13 cellular contexts compared by ENCODE assay signal in genomic region chr17:80751070-80751459, GRCh38.
A peak's percentile ranks its signal among the peaks of the same experiment; 100 is the strongest.
DNase-seq lines count a peak whose midpoint lies in the region; ATAC-seq and TF ChIP-seq lines count a peak whose summit lies in the region.
"Had no signal": no experiment of that assay in that cellular context is flagged by ENCODE, and none has a peak within 500 bp of the region (broad histone marks: within the 10 kb centered on the region; RNA-seq: fewer than 3 reads in every experiment).

No MANE protein-coding gene starts in this region.

- H3K9me3 ChIP-seq in breast epithelium (no peaks in the 10 kb centered on the region), mammary epithelial cell (replicated peaks; ENCODE audit: insufficient read depth, low read length) (no peaks in the 10 kb centered on the region), muscle layer of duodenum (ENCODE audit: control insufficient read depth in 1 of 2, low read length in 2 of 2) (no peaks in the 10 kb centered on the region), upper lobe of right lung (no peaks in the 10 kb centered on the region), body of pancreas (no peaks in the 10 kb centered on the region), OCI-LY7 (ENCODE audit: low read length) (no peaks in the 10 kb centered on the region)

- BruUV-seq in mammary epithelial cell (replicated peaks; lab: Mats Ljungman, UMichigan) (no TSS peak), OCI-LY7 (replicated peaks; lab: Mats Ljungman, UMichigan) (no TSS peak)

- intact Hi-C loops in breast epithelium (cut with DNase I; ENCODE audit: low total_unique reads) (no loop called here), mammary epithelial cell (cut with micrococcal nuclease) (no loop called here), upper lobe of right lung (cut with DNase I) (no loop called here), body of pancreas (cut with DNase I) (no loop called here), OCI-LY7 (cut with micrococcal nuclease; ENCODE audit: unreplicated experiment) (no loop called here)

- H3K27me3 Mint-ChIP-seq in chondrocyte (ENCODE audit: low read depth): no peaks in the 10 kb centered on the region
- H3K27me3 Mint-ChIP-seq: naive B cell had no signal

- no peak overlapping the region for H3K4me3 Mint-ChIP-seq in chondrocyte (ENCODE audit: unreplicated experiment)

- TF ChIP-seq CTCF in breast epithelium (IDR thresholded peaks at IDR 0.05) (no peak), mammary epithelial cell (conservative IDR thresholded peaks at IDR 0.05 in 1 of 2, IDR thresholded peaks at IDR 0.05 in 1 of 2; ENCODE audit: extremely low read depth in 1 of 2, insufficient read depth in 1 of 2, low read depth in 1 of 2, low read length in 2 of 2) (no peak), chondrocyte (IDR thresholded peaks at IDR 0.05) (no peak), upper lobe of right lung (IDR thresholded peaks at IDR 0.05) (no peak), body of pancreas (IDR thresholded peaks at IDR 0.05) (no peak), OCI-LY7 (conservative IDR thresholded peaks at IDR 0.05; ENCODE audit: low read length) (no peak)

- no peaks in the 10 kb centered on the region for H3K9me3 Mint-ChIP-seq in chondrocyte (ENCODE audit: low read depth)

- H3K9ac ChIP-seq in mammary epithelial cell (ENCODE audit: insufficient read depth, low read length): no peak overlapping the region

- H3K4me1 ChIP-seq in breast epithelium: no peaks in the 10 kb centered on the region
- H3K4me1 ChIP-seq in mammary epithelial cell (ENCODE audit: insufficient read depth, low read length): peaks cover 13% of the 10 kb centered on the region
- H3K4me1 ChIP-seq in muscle layer of duodenum (ENCODE audit: control insufficient read depth in 1 of 2, insufficient read depth in 2 of 2, low read length in 2 of 2): peaks cover 7 to 17% of the 10 kb centered on the region in 2 donors
- peaks cover 6% of the 10 kb centered on the region for H3K4me1 ChIP-seq in upper lobe of right lung
- no peaks in the 10 kb centered on the region for H3K4me1 ChIP-seq in body of pancreas
- H3K4me1 ChIP-seq in OCI-LY7 (ENCODE audit: insufficient read depth, low read length, poor library complexity, severe bottlenecking): peaks cover 3% of the 10 kb centered on the region

- no peaks in the 10 kb centered on the region for H3K36me3 ChIP-seq in breast epithelium
- H3K36me3 ChIP-seq in mammary epithelial cell (ENCODE audit: insufficient read depth, low read length): no peaks in the 10 kb centered on the region
- H3K36me3 ChIP-seq in muscle layer of duodenum (ENCODE audit: control insufficient read depth in 1 of 2, insufficient read depth in 2 of 2, low read length in 2 of 2): peaks cover 6 to 15% of the 10 kb centered on the region in 2 donors
- peaks cover 14% of the 10 kb centered on the region for H3K36me3 ChIP-seq in upper lobe of right lung
- H3K36me3 ChIP-seq in body of pancreas (replicated peaks in 1 of 2; ENCODE audit: insufficient read depth in 1 of 2, low read depth in 2 of 2): peaks cover 0 to 3% of the 10 kb centered on the region in 2 donors
- H3K36me3 ChIP-seq in OCI-LY7 (ENCODE audit: insufficient read depth, low read length): peaks cover 23% of the 10 kb centered on the region

- peaks cover 26% of the 10 kb centered on the region for H3K4me1 Mint-ChIP-seq in chondrocyte (ENCODE audit: low read depth)

- H2AFZ ChIP-seq in mammary epithelial cell (ENCODE audit: low read depth, low read length): no peak overlapping the region
- H2AFZ ChIP-seq in OCI-LY7 (ENCODE audit: low read length): no peak overlapping the region

- no peaks in the 10 kb centered on the region for H3K79me2 ChIP-seq in mammary epithelial cell (ENCODE audit: insufficient read depth, low read length)
- H3K79me2 ChIP-seq in OCI-LY7 (ENCODE audit: insufficient read depth, low read depth, low read length): no peaks in the 10 kb centered on the region

- no peak for DNase-seq in breast epithelium (ENCODE audit: low spot score in 2 of 2)
- no peak for DNase-seq in mammary epithelial cell
- DNase-seq in chondrocyte (ENCODE audit: low spot score): no peak
- DNase-seq in upper lobe of right lung: no peak
- DNase-seq in body of pancreas: no peak
- no peak for DNase-seq in NCI-H345 treated with DMSO at 0.1 percent for 48 hours (lab: John Stamatoyannopoulos, UW; ENCODE audit: unreplicated experiment)
- no peak for DNase-seq in OCI-LY7 (ENCODE audit: low spot score)
- DNase-seq: activated CD4-positive, alpha-beta T cell treated with anti-CD3 and anti-CD28 coated beads for 4 hours; AML-193; naive B cell; NCI-H2171 had no signal

- H3K27ac ChIP-seq in breast epithelium: peak overlapping the region; percentile 61 to 85
- no peak overlapping the region for H3K27ac ChIP-seq in mammary epithelial cell (ENCODE audit: insufficient read depth, low read depth, low read length)
- peak overlapping the region; percentile 67 for H3K27ac ChIP-seq in muscle layer of duodenum (ENCODE audit: low read length)
- peak overlapping the region; percentile 75 for H3K27ac ChIP-seq in upper lobe of right lung
- H3K27ac ChIP-seq in body of pancreas: no peak overlapping the region
- no peak overlapping the region for H3K27ac ChIP-seq in OCI-LY7 (ENCODE audit: low read depth, low read length, poor library complexity, severe bottlenecking)
- H3K27ac ChIP-seq: brain microvascular endothelial cell had no signal

- in situ Hi-C loops in mammary epithelial cell (cut with MboI; ENCODE audit: low sequenced_read_pairs in 2 of 2): no loop called here

- WGBS in mammary epithelial cell (ENCODE audit: low coverage, missing lambda C conversion rate): 93% methylated on average over 14 of the region's 14 CpGs
- 95 to 96% methylated on average over 14 of the region's 14 CpGs for WGBS in body of pancreas, 2 donors

- H4K20me1 ChIP-seq in mammary epithelial cell (ENCODE audit: insufficient read depth, low read length) (no peaks in the 10 kb centered on the region), OCI-LY7 (ENCODE audit: insufficient read depth, low read length) (no peaks in the 10 kb centered on the region)

- H3K27ac Mint-ChIP-seq in chondrocyte (ENCODE audit: unreplicated experiment): peak overlapping the region; percentile 34

- H3K27me3 ChIP-seq in breast epithelium: no peaks in the 10 kb centered on the region
- no peaks in the 10 kb centered on the region for H3K27me3 ChIP-seq in mammary epithelial cell (ENCODE audit: insufficient read depth, low read length)
- no peaks in the 10 kb centered on the region for H3K27me3 ChIP-seq in muscle layer of duodenum (ENCODE audit: low read depth, low read length)
- no peaks in the 10 kb centered on the region for H3K27me3 ChIP-seq in upper lobe of right lung
- H3K27me3 ChIP-seq in body of pancreas: no peaks in the 10 kb centered on the region
- H3K27me3 ChIP-seq: brain microvascular endothelial cell had no signal

- TF ChIP-seq POLR2A in breast epithelium (IDR thresholded peaks at IDR 0.05) (no peak), body of pancreas (IDR thresholded peaks at IDR 0.05) (no peak)

- POLR2A ChIA-PET in OCI-LY7 (lab: Charles Lee): interaction anchor here (0.5 to 0.6 kb wide), 2 partner anchors 210 to 1143 kb away, joined by 3 to 6 read pairs; no protein-coding TSS in a partner anchor

- H3K4me3 ChIP-seq in breast epithelium (no peak overlapping the region), mammary epithelial cell (replicated peaks in 1 of 3; ENCODE audit: insufficient read depth in 1 of 3, low read depth in 2 of 3, low read length in 3 of 3) (no peak overlapping the region), muscle layer of duodenum (ENCODE audit: low read depth in 1 of 2, low read length in 2 of 2) (peak overlapping the region in 1 of 2 donors; percentile 1), upper lobe of right lung (no peak overlapping the region), body of pancreas (no peak overlapping the region), OCI-LY7 (ENCODE audit: low read depth, low read length, poor library complexity, severe bottlenecking) (no peak overlapping the region)

- ATAC-seq in upper lobe of right lung (peak; percentile 58), body of pancreas (no peak)

- H3K9me2 ChIP-seq in OCI-LY7 (ENCODE audit: insufficient read depth, low read length): no peaks in the 10 kb centered on the region

- dilution Hi-C loops in mammary epithelial cell (cut with HindIII; ENCODE audit: low sequenced_read_pairs): no loop called here

- peaks cover 9% of the 10 kb centered on the region for H3K36me3 Mint-ChIP-seq in chondrocyte (ENCODE audit: low read depth)

- no peak overlapping the region for H3K4me2 ChIP-seq in mammary epithelial cell (ENCODE audit: insufficient read depth, low read depth, low read length)
- H3K4me2 ChIP-seq in OCI-LY7 (ENCODE audit: low read length): no peak overlapping the region

- CTCF ChIA-PET in mammary epithelial cell (lab: Charles Lee; ENCODE audit: low non-redundant PET) (no interaction called here), OCI-LY7 (lab: Charles Lee; ENCODE audit: unreplicated experiment) (no interaction called here)

Comparison
In these comparisons a context has a peak if more than half of its experiments do, and no peak if none do; other contexts are left out.
1. H3K27ac ChIP-seq: peak in breast epithelium (2 of 2), muscle layer of duodenum (single experiment) and upper lobe of right lung (single experiment); none in mammary epithelial cell (single experiment), body of pancreas (0 of 4) and OCI-LY7 (single experiment).